ENCODE assay signal across 8 cellular contexts in the genomic region with DNA sequence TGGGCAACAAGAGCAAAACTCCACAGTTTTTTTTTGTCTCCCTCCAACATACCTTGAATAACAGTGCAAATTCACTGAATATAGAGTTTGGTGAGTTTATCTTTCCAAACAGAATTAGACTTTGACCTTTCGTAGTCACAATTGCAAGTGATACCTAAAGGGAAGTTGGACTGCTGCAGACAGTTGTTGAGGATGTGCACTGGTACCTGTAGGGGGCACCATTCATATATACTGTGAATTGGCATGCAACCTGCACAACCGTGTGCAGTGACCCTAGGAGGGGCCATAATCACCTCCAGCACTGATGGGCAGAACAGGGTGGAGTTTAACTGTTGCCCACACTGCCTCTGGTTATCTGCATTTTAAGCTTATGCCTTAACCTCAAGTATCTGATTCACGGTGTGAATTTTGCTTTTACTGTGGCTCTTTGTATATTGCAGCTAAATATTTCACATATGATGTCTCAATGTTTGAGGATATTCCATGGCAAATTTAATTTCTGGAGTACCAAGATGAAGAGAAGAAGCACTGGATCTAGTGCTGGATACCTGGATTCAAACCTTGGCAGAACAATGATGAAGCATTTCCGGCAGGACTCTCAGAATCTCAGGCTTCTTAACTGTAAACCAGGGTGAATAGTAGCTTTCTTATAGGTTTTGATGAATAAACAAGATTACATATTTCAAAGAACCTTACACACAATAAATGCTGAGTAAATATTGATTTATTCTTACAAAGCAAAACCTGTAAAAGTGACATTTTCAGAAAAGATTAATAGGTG.
A peak's percentile ranks its signal among the peaks of the same experiment; 100 is the strongest.
DNase-seq lines count a peak whose midpoint lies in the region; ATAC-seq lines count a peak whose summit lies in the region.

No MANE protein-coding gene starts in this region.

- H3K9me3 Mint-ChIP-seq in activated T-cell treated with anti-CD3 and anti-CD28 coated beads, Interleukin-2, amount 50 U/mL, for 72 hours, result no peaks in the 10 kb centered on the region

- no peaks in the 10 kb centered on the region for H3K27me3 Mint-ChIP-seq in activated T-cell treated with anti-CD3 and anti-CD28 coated beads, Interleukin-2, amount 50 U/mL, for 72 hours (ENCODE audit: low read depth)

- H3K4me3 Mint-ChIP-seq in activated T-cell treated with anti-CD3 and anti-CD28 coated beads, Interleukin-2, amount 50 U/mL, for 72 hours, result no peak overlapping the region

- no peaks in the 10 kb centered on the region for H3K4me1 Mint-ChIP-seq in activated T-cell treated with anti-CD3 and anti-CD28 coated beads, Interleukin-2, amount 50 U/mL, for 72 hours (ENCODE audit: low read depth)

- DNase-seq in activated T-cell treated with anti-CD3 and anti-CD28 coated beads, Interleukin-2, amount 50 U/mL, for 72 hours, result peak; percentile 7 to 8
- DNase-seq in activated T-cell treated with anti-CD3 and anti-CD28 coated beads for 4 hours (no peak), SK-N-DZ (ENCODE audit: low spot score) (peak; percentile 9), islet precursor cell (peak; percentile 64), ureter (ENCODE audit: low spot score) (no peak), nucleus accumbens (lab: John Stamatoyannopoulos, UW) (no peak)

- H3K36me3 Mint-ChIP-seq in activated T-cell treated with anti-CD3 and anti-CD28 coated beads, Interleukin-2, amount 50 U/mL, for 72 hours (ENCODE audit: insufficient read depth in 2 of 2), result no peaks in the 10 kb centered on the region

- ATAC-seq in activated T-cell treated with anti-CD3 and anti-CD28 coated beads, Interleukin-2, amount 50 U/mL, for 72 hours (replicated peaks in 1 of 2), result peak; percentile 50 to 55
- ATAC-seq in HG02642 (IDR thresholded peaks at IDR 0.05; ENCODE audit: poor library complexity, unreplicated experiment) (peak; percentile 68), HG02610 (IDR thresholded peaks at IDR 0.05; ENCODE audit: unreplicated experiment) (no peak)

- no peak overlapping the region for H3K27ac Mint-ChIP-seq in activated T-cell treated with anti-CD3 and anti-CD28 coated beads, Interleukin-2, amount 50 U/mL, for 72 hours

Comparison
In these comparisons a context has a peak if more than half of its experiments do, and no peak if none do; other contexts are left out.
1. DNase-seq: peak in activated T-cell treated with anti-CD3 and anti-CD28 coated beads, Interleukin-2, amount 50 U/mL, for 72 hours (2 of 2), SK-N-DZ (single experiment) and islet precursor cell (single experiment); none in activated T-cell treated with anti-CD3 and anti-CD28 coated beads for 4 hours (single experiment), ureter (single experiment) and nucleus accumbens (0 of 56).